ENCODE assay signal across 24 cellular contexts in genomic region chr1:184438363-184438762, GRCh38. TPM values are rescaled to one million over a fixed set of nuclear protein-coding genes. Genes with fewer than 3 reads are reported as not detected.
A peak's percentile ranks its signal among the peaks of the same experiment; 100 is the strongest.
DNase-seq lines count a peak whose midpoint lies in the region; ATAC-seq and TF ChIP-seq lines count a peak whose summit lies in the region.
"Had no signal": no experiment of that assay in that cellular context is flagged by ENCODE, and none has a peak within 500 bp of the region (broad histone marks: within the 10 kb centered on the region; RNA-seq: fewer than 3 reads in every experiment).

No MANE protein-coding gene starts in this region.

- no peak overlapping the region for H3K4me2 ChIP-seq in neural progenitor cell
- H3K4me2 ChIP-seq: A549; BLaER1 treated with 17β-estradiol and CSF1 and Interleukin-3, amounts not matched to agents 10 nM and 100 nM had no signal

- H3K4me3 Mint-ChIP-seq in natural killer cell: no peak overlapping the region
- H3K4me3 Mint-ChIP-seq in natural killer cell treated with Interleukin-12 subunit alpha and Interleukin-12 subunit beta and Interleukin-15 and Interleukin-18, amount 100 ng/mL, for 72 hours: no peak overlapping the region
- no peak overlapping the region for H3K4me3 Mint-ChIP-seq in neural progenitor cell
- H3K4me3 Mint-ChIP-seq: CD14-positive monocyte; CD4-positive, alpha-beta T cell; CD8-positive, alpha-beta memory T cell had no signal

- no peak for TF ChIP-seq CTCF in heart left ventricle (IDR thresholded peaks at IDR 0.05)
- no peak for TF ChIP-seq CTCF in right atrium auricular region (IDR thresholded peaks at IDR 0.05)
- TF ChIP-seq CTCF in natural killer cell (IDR thresholded peaks at IDR 0.05): no peak
- no peak for TF ChIP-seq CTCF in neural progenitor cell (IDR thresholded peaks at IDR 0.05)

- peaks cover 97% of the 10 kb centered on the region for H3K79me2 ChIP-seq in neural progenitor cell (ENCODE audit: low read depth)

- intact Hi-C loops in heart left ventricle (cut with DNase I) (no loop called here), natural killer cell (cut with micrococcal nuclease) (no loop called here)

- H3K27me3 ChIP-seq in heart left ventricle: no peaks in the 10 kb centered on the region
- H3K27me3 ChIP-seq in right atrium auricular region: no peaks in the 10 kb centered on the region
- H3K27me3 ChIP-seq in neural progenitor cell: no peaks in the 10 kb centered on the region
- H3K27me3 ChIP-seq: BE2C; BLaER1 treated with 17β-estradiol and CSF1 and Interleukin-3, amounts not matched to agents 10 nM and 100 nM had no signal

- H3K4me1 Mint-ChIP-seq in natural killer cell: peaks cover 36 to 44% of the 10 kb centered on the region in 2 donors
- peaks cover 22 to 23% of the 10 kb centered on the region in 2 donors for H3K4me1 Mint-ChIP-seq in natural killer cell treated with Interleukin-12 subunit alpha and Interleukin-12 subunit beta and Interleukin-15 and Interleukin-18, amount 100 ng/mL, for 72 hours (ENCODE audit: low read depth in 2 of 2)
- H3K4me1 Mint-ChIP-seq in neural progenitor cell: no peaks in the 10 kb centered on the region
- H3K4me1 Mint-ChIP-seq: CD14-positive monocyte had no signal

- H3K9ac ChIP-seq in neural progenitor cell: no peak overlapping the region
- H3K9ac ChIP-seq: BLaER1 treated with 17β-estradiol and CSF1 and Interleukin-3, amounts not matched to agents 10 nM and 100 nM; GM23248 had no signal

- H3K4me3 ChIP-seq in heart left ventricle (no peak overlapping the region), right atrium auricular region (no peak overlapping the region), neural progenitor cell (no peak overlapping the region)
- H3K4me3 ChIP-seq: A549; BLaER1 treated with 17β-estradiol and CSF1 and Interleukin-3, amounts not matched to agents 10 nM and 100 nM; GM12878; GM23248 had no signal

- H3K27ac ChIP-seq in heart left ventricle (no peak overlapping the region), right atrium auricular region (peak overlapping the region in 1 of 2 donors; percentile 24), neural progenitor cell (no peak overlapping the region)
- H3K27ac ChIP-seq: A549; BLaER1 treated with 17β-estradiol and CSF1 and Interleukin-3, amounts not matched to agents 10 nM and 100 nM; GM23248 had no signal

- WGBS in heart left ventricle, 4 donors: 88 to 92% (median 91%) methylated on average over 2 of the region's 2 CpGs

- H3F3A ChIP-seq in neural progenitor cell (ENCODE audit: low read depth): no peaks in the 10 kb centered on the region

- H3K4me1 ChIP-seq in heart left ventricle: peaks cover 0 to 38% (median 20%) of the 10 kb centered on the region in 12 donors
- H3K4me1 ChIP-seq in right atrium auricular region: peaks cover 0 to 27% of the 10 kb centered on the region in 2 donors
- H3K4me1 ChIP-seq in neural progenitor cell: no peaks in the 10 kb centered on the region
- H3K4me1 ChIP-seq: A549, BE2C had no signal

- H3K36me3 ChIP-seq in heart left ventricle: no peaks in the 10 kb centered on the region
- H3K36me3 ChIP-seq in right atrium auricular region: no peaks in the 10 kb centered on the region
- no peaks in the 10 kb centered on the region for H3K36me3 ChIP-seq in neural progenitor cell
- H3K36me3 ChIP-seq: BE2C had no signal

- ATAC-seq in heart left ventricle (peak; percentile 27 to 69 (median 36)), natural killer cell (no peak)
- ATAC-seq in natural killer cell treated with Interleukin-12 subunit alpha and Interleukin-12 subunit beta and Interleukin-15 and Interleukin-18, amount 100 ng/mL, for 72 hours: no peak
- ATAC-seq: A549, GM12878 had no signal

- no peaks in the 10 kb centered on the region for H3K9me3 ChIP-seq in heart left ventricle
- no peaks in the 10 kb centered on the region for H3K9me3 ChIP-seq in right atrium auricular region
- H3K9me3 ChIP-seq in neural progenitor cell (ENCODE audit: low read depth): no peaks in the 10 kb centered on the region
- H3K9me3 ChIP-seq: A549; BE2C; BLaER1 treated with 17β-estradiol and CSF1 and Interleukin-3, amounts not matched to agents 10 nM and 100 nM had no signal

- no peak overlapping the region for H2AFZ ChIP-seq in neural progenitor cell (replicated peaks)
- H2AFZ ChIP-seq: GM23248 had no signal

- peaks cover 9% of the 10 kb centered on the region for H4K20me1 ChIP-seq in neural progenitor cell (ENCODE audit: low read depth)

- TF ChIP-seq POLR2A in heart left ventricle (IDR thresholded peaks at IDR 0.05): no peak

- no peak for DNase-seq in heart left ventricle
- no peak for DNase-seq in right atrium auricular region (ENCODE audit: low spot score)
- DNase-seq in natural killer cell: no peak
- DNase-seq in natural killer cell treated with Interleukin-12 subunit alpha and Interleukin-12 subunit beta and Interleukin-15 and Interleukin-18, amount 100 ng/mL, for 72 hours (ENCODE audit: low spot score): no peak
- no peak for DNase-seq in neural progenitor cell (ENCODE audit: low spot score)
- DNase-seq in activated effector memory CD4-positive, alpha-beta T cell treated with Interleukin-2 at 50 U/mL for 16 hours: no peak
- DNase-seq in NCI-H82 (lab: John Stamatoyannopoulos, UW): no peak
- DNase-seq: 8988T; ACHN; AML-193; BE2C; CD4-positive, alpha-beta T cell; CD8-positive, alpha-beta memory T cell; DMS 273 treated with DMSO at 0.1 percent for 48 hours; DMS79; EL; GDM1; GM23248; H7; HCEC 1CT had no signal

- H3K9me3 Mint-ChIP-seq in natural killer cell (no peaks in the 10 kb centered on the region), neural progenitor cell (peaks cover 7% of the 10 kb centered on the region)
- no peaks in the 10 kb centered on the region for H3K9me3 Mint-ChIP-seq in natural killer cell treated with Interleukin-12 subunit alpha and Interleukin-12 subunit beta and Interleukin-15 and Interleukin-18, amount 100 ng/mL, for 72 hours
- H3K9me3 Mint-ChIP-seq: CD14-positive monocyte; CD4-positive, alpha-beta T cell; CD8-positive, alpha-beta memory T cell had no signal

- H3K36me3 Mint-ChIP-seq in natural killer cell: no peaks in the 10 kb centered on the region
- no peaks in the 10 kb centered on the region for H3K36me3 Mint-ChIP-seq in natural killer cell treated with Interleukin-12 subunit alpha and Interleukin-12 subunit beta and Interleukin-15 and Interleukin-18, amount 100 ng/mL, for 72 hours
- peaks cover 6% of the 10 kb centered on the region for H3K36me3 Mint-ChIP-seq in neural progenitor cell
- H3K36me3 Mint-ChIP-seq: CD14-positive monocyte; CD8-positive, alpha-beta memory T cell had no signal

- H3K27ac Mint-ChIP-seq in natural killer cell: peak overlapping the region; percentile 35 to 66
- no peak overlapping the region for H3K27ac Mint-ChIP-seq in natural killer cell treated with Interleukin-12 subunit alpha and Interleukin-12 subunit beta and Interleukin-15 and Interleukin-18, amount 100 ng/mL, for 72 hours
- H3K27ac Mint-ChIP-seq in neural progenitor cell: peak overlapping the region; percentile 38
- H3K27ac Mint-ChIP-seq: CD4-positive, alpha-beta T cell; CD8-positive, alpha-beta memory T cell had no signal

- no peaks in the 10 kb centered on the region for H3K27me3 Mint-ChIP-seq in natural killer cell (ENCODE audit: low read depth in 2 of 2)
- H3K27me3 Mint-ChIP-seq in natural killer cell treated with Interleukin-12 subunit alpha and Interleukin-12 subunit beta and Interleukin-15 and Interleukin-18, amount 100 ng/mL, for 72 hours: no peaks in the 10 kb centered on the region
- H3K27me3 Mint-ChIP-seq in neural progenitor cell (ENCODE audit: insufficient read depth, low read depth): peaks cover 2% of the 10 kb centered on the region
- H3K27me3 Mint-ChIP-seq: CD4-positive, alpha-beta T cell had no signal

RNA-seq across cellular contexts. Expression of gene C1orf21, which starts 51.5 kb away (rescaled TPM):
- 10 to 100 TPM; 57.5 to 81.3 (median 69.2) TPM for total RNA-seq in heart left ventricle
- 10 to 100 TPM; 32.0 to 32.3 TPM for polyA plus RNA-seq in heart left ventricle
- 10 to 100 TPM; 49.4 to 78.5 TPM for total RNA-seq in right atrium auricular region
- 100 to 1,000 TPM in 1 of 3 donors, 10 to 100 TPM in 2; 84.3 to 111 (median 88.3) TPM for total RNA-seq in natural killer cell
- total RNA-seq in natural killer cell treated with Interleukin-12 subunit alpha and Interleukin-12 subunit beta and Interleukin-15 and Interleukin-18, amount 100 ng/mL, for 72 hours: 10 to 100 TPM; 18.0 to 28.3 TPM
- 66.4 and 117 TPM in 2 replicates for total RNA-seq in neural progenitor cell (ENCODE audit: low replicate concordance)

Comparison
In these comparisons a context has a peak if more than half of its experiments do, and no peak if none do; other contexts are left out.
1. H3K27ac Mint-ChIP-seq: peak in natural killer cell (2 of 2) and neural progenitor cell (single experiment); none in natural killer cell treated with Interleukin-12 subunit alpha and Interleukin-12 subunit beta and Interleukin-15 and Interleukin-18, amount 100 ng/mL, for 72 hours (0 of 2).
2. ATAC-seq: peak in heart left ventricle (4 of 4); none in natural killer cell (0 of 3) and natural killer cell treated with Interleukin-12 subunit alpha and Interleukin-12 subunit beta and Interleukin-15 and Interleukin-18, amount 100 ng/mL, for 72 hours (0 of 2).